ENCODE assay signal across 9 cellular contexts in genomic region chr12:111440152-111440551, GRCh38. TPM values are rescaled to one million over a fixed set of nuclear protein-coding genes. Genes with fewer than 3 reads are reported as not detected.
DNase-seq lines count a peak whose midpoint lies in the region; ATAC-seq and TF ChIP-seq lines count a peak whose summit lies in the region.
"Had no signal": no experiment of that assay in that cellular context is flagged by ENCODE, and none has a peak within 500 bp of the region (broad histone marks: within the 10 kb centered on the region; RNA-seq: fewer than 3 reads in every experiment).

No MANE protein-coding gene starts in this region.

- H2BK20ac ChIP-seq in IMR-90 (ENCODE audit: low read depth, low read length) = no peak overlapping the region

- H4K20me1 ChIP-seq in BLaER1 = peaks cover 100% of the 10 kb centered on the region
- peaks cover 84% of the 10 kb centered on the region for H4K20me1 ChIP-seq in IMR-90 (ENCODE audit: insufficient read depth, low read length)

- peak overlapping the region; percentile 4 for H2BK12ac ChIP-seq in neuronal stem cell (ENCODE audit: low read length)

- no peak for TF ChIP-seq CTCF in IMR-90 (conservative IDR thresholded peaks at IDR 0.05; ENCODE audit: low read depth, low read length)

- H2BK120ac ChIP-seq in IMR-90 (ENCODE audit: low read depth, low read length) (no peak overlapping the region), neuronal stem cell (ENCODE audit: low read depth, low read length) (no peak overlapping the region)

- no TSS peak for BruUV-seq in IMR-90 (replicated peaks; lab: Mats Ljungman, UMichigan)

- H4K8ac ChIP-seq in IMR-90 (ENCODE audit: low read depth in 2 of 2, low read length in 2 of 2) = no peak overlapping the region
- H4K8ac ChIP-seq in neuronal stem cell (ENCODE audit: low read depth, low read length) = no peak overlapping the region

- 93% methylated on average over 4 of the region's 8 CpGs; no CpG with 5 or more reads in 1 of the 2 experiments for WGBS in IMR-90 (ENCODE audit: extremely low coverage in 2 of 2, insufficient read length in 1 of 2), 2 experiments
- no CpG with 5 or more reads among the region's 8 CpGs for WGBS in neuronal stem cell (ENCODE audit: extremely low coverage in 2 of 2, insufficient read length in 2 of 2, insufficient replicate concordance in 1 of 2), 2 donors

- H3K79me1 ChIP-seq in IMR-90 (ENCODE audit: low read depth in 1 of 2, low read length in 2 of 2) (peaks cover 14 to 94% of the 10 kb centered on the region in 2 experiments; a peak in 3 of 4 replicates), neuronal stem cell (ENCODE audit: low read depth, low read length) (peaks cover 7% of the 10 kb centered on the region)

- H3K9me3 Mint-ChIP-seq in central memory CD8-positive, alpha-beta T cell = no peaks in the 10 kb centered on the region

- H4K91ac ChIP-seq in IMR-90 (ENCODE audit: insufficient read depth, low read depth, low read length) (0 out of 2 replicates have a peak overlapping the region, but pooled peaks have one; percentile 2), neuronal stem cell (ENCODE audit: low read depth, low read length, poor library complexity) (no peak overlapping the region)

- no peak overlapping the region for H3K56ac ChIP-seq in IMR-90 (ENCODE audit: extremely low read depth, insufficient read depth, low read length)

- peaks cover 33% of the 10 kb centered on the region for H3K36me3 Mint-ChIP-seq in central memory CD8-positive, alpha-beta T cell (ENCODE audit: insufficient read depth)

- peak overlapping the region; percentile 74 for H2AK9ac ChIP-seq in IMR-90 (replicated peaks; ENCODE audit: low read depth, low read length, poor library complexity)

- H3K4me1 ChIP-seq in BLaER1 = peaks cover 100% of the 10 kb centered on the region
- peaks cover 27% of the 10 kb centered on the region for H3K4me1 ChIP-seq in IMR-90 (ENCODE audit: control insufficient read depth, insufficient read depth, low read length)
- H3K4me1 ChIP-seq in neuronal stem cell (ENCODE audit: control insufficient read depth in 2 of 2, insufficient read depth in 1 of 2, low read depth in 1 of 2, low read length in 2 of 2) = peaks cover 0 to 2% of the 10 kb centered on the region in 2 donors

- H2BK5ac ChIP-seq in IMR-90 (ENCODE audit: low read depth, low read length, poor library complexity, severe bottlenecking) (no peak overlapping the region), neuronal stem cell (ENCODE audit: low read length) (peak overlapping the region; percentile 49)

- dilution Hi-C loops in IMR-90 (cut with HindIII; ENCODE audit: low sequenced_read_pairs, unreplicated experiment) = no loop called here

- H3K27ac ChIP-seq in BLaER1 (peak overlapping the region; percentile 20; the same call in 1 of the 2 replicates), IMR-90 (ENCODE audit: insufficient read depth, low read length) (no peak overlapping the region), neuronal stem cell (replicated peaks; ENCODE audit: low read length) (no peak overlapping the region)

- H3K18ac ChIP-seq in IMR-90 (ENCODE audit: low read depth, low read length) (no peak overlapping the region), neuronal stem cell (ENCODE audit: low read length) (no peak overlapping the region)

- H3K9me1 ChIP-seq in IMR-90 (ENCODE audit: insufficient read depth, low read length) = peaks cover 43% of the 10 kb centered on the region

- H3K14ac ChIP-seq in IMR-90 (replicated peaks; ENCODE audit: low read depth, low read length) = no peak overlapping the region
- H3K14ac ChIP-seq in neuronal stem cell (ENCODE audit: low read length) = peak overlapping the region; percentile 10

- peak overlapping the region; percentile 31; the same call in 1 of the 2 replicates for H2AK5ac ChIP-seq in IMR-90 (ENCODE audit: low read depth, low read length)
- H2AK5ac ChIP-seq in neuronal stem cell (ENCODE audit: low read depth, low read length) = no peak overlapping the region

- CTCF ChIA-PET in IMR-90 (lab: Yijun Ruan, JAX) = no interaction called here

- H2AFZ ChIP-seq in IMR-90 (replicated peaks; ENCODE audit: low read length, poor library complexity) (peak overlapping the region; percentile 53), neuronal stem cell (ENCODE audit: low read length) (no peak overlapping the region)

- POLR2A ChIA-PET in IMR-90 (lab: Charles Lee; ENCODE audit: unreplicated experiment) = no interaction called here

- H3K27ac Mint-ChIP-seq in central memory CD8-positive, alpha-beta T cell (ENCODE audit: low read depth) = peak overlapping the region; percentile 100

- H3K4me2 ChIP-seq in BLaER1 (peak overlapping the region; percentile 90), IMR-90 (ENCODE audit: low read depth, low read length) (no peak overlapping the region), neuronal stem cell (ENCODE audit: insufficient read depth, low read length, poor library complexity, severe bottlenecking) (no peak overlapping the region)

- H3K27me3 ChIP-seq in BLaER1 = no peaks in the 10 kb centered on the region
- H3K27me3 ChIP-seq in IMR-90 (ENCODE audit: control insufficient read depth, insufficient read depth, low read length) = no peaks in the 10 kb centered on the region
- no peaks in the 10 kb centered on the region for H3K27me3 ChIP-seq in neuronal stem cell (ENCODE audit: control insufficient read depth in 3 of 3, insufficient read depth in 3 of 3, low read depth in 1 of 3, low read length in 3 of 3)

- TF ChIP-seq RAD21 in IMR-90 (IDR thresholded peaks at IDR 0.05; ENCODE audit: low read length) = no peak

- H3K23ac ChIP-seq in IMR-90 (ENCODE audit: low read depth, low read length) (0 out of 2 replicates have a peak overlapping the region, but pooled peaks have one; percentile 12), neuronal stem cell (ENCODE audit: low read depth, low read length, poor library complexity) (peak overlapping the region; percentile 68)

- ATAC-seq in IMR-90 (ENCODE audit: low read depth) (no peak), GM19023 (IDR thresholded peaks at IDR 0.05; ENCODE audit: unreplicated experiment) (no peak), GM21367 (IDR thresholded peaks at IDR 0.05; ENCODE audit: unreplicated experiment) (no peak)
- ATAC-seq in central memory CD8-positive, alpha-beta T cell (replicated peaks; ENCODE audit: extremely low read depth, poor library complexity, severe bottlenecking) = no peak

- no peak overlapping the region for H3K9ac ChIP-seq in BLaER1
- no peak overlapping the region for H3K9ac ChIP-seq in IMR-90 (ENCODE audit: low read depth, low read length)
- H3K9ac ChIP-seq in neuronal stem cell (ENCODE audit: low read depth, low read length, poor library complexity) = peak overlapping the region; percentile 66

- intact Hi-C loops in IMR-90 (cut with micrococcal nuclease) = no loop called here

- no peak overlapping the region for H2BK15ac ChIP-seq in IMR-90 (ENCODE audit: low read depth, low read length)
- H2BK15ac ChIP-seq in neuronal stem cell (ENCODE audit: low read length) = no peak overlapping the region

- H3K4me3 Mint-ChIP-seq in central memory CD8-positive, alpha-beta T cell = peak overlapping the region; percentile 49

- H3K4me1 Mint-ChIP-seq in central memory CD8-positive, alpha-beta T cell = peaks cover 77% of the 10 kb centered on the region

- DNase-seq in IMR-90 = no peak
- no peak for DNase-seq in central memory CD8-positive, alpha-beta T cell (ENCODE audit: low spot score in 2 of 2)
- DNase-seq in neuronal stem cell (ENCODE audit: low spot score) = no peak
- DNase-seq in mucosa of gallbladder (ENCODE audit: low spot score) = no peak
- no peak for DNase-seq in NCI-H446 (lab: John Stamatoyannopoulos, UW)
- DNase-seq: MV-4-11 had no signal

- H3K9me3 ChIP-seq in BLaER1 = no peaks in the 10 kb centered on the region
- H3K9me3 ChIP-seq in IMR-90 (ENCODE audit: control insufficient read depth, insufficient read depth, low read length) = no peaks in the 10 kb centered on the region
- H3K9me3 ChIP-seq in neuronal stem cell (replicated peaks in 1 of 2; ENCODE audit: control insufficient read depth in 2 of 2, insufficient read depth in 1 of 2, low read depth in 1 of 2, low read length in 2 of 2) = no peaks in the 10 kb centered on the region

- H3K4ac ChIP-seq in IMR-90 (ENCODE audit: low read depth, low read length) = 0 out of 2 replicates have a peak overlapping the region, but pooled peaks have one; percentile 42
- no peak overlapping the region for H3K4ac ChIP-seq in neuronal stem cell (ENCODE audit: low read length)

- no peak for TF ChIP-seq POLR2A in IMR-90 (IDR thresholded peaks at IDR 0.05; ENCODE audit: low read depth, low read length)

- no peak overlapping the region for H4K5ac ChIP-seq in IMR-90 (ENCODE audit: low read depth, low read length)

- H3K36me3 ChIP-seq in BLaER1 = peaks cover 45% of the 10 kb centered on the region
- peaks cover 27% of the 10 kb centered on the region for H3K36me3 ChIP-seq in IMR-90 (ENCODE audit: control insufficient read depth, insufficient read depth, low read length)
- H3K36me3 ChIP-seq in neuronal stem cell (replicated peaks in 1 of 2; ENCODE audit: control insufficient read depth in 2 of 2, insufficient read depth in 2 of 2, low read length in 2 of 2) = peaks cover 9 to 37% of the 10 kb centered on the region in 2 donors

- in situ Hi-C loops in IMR-90 (cut with MboI; ENCODE audit: low sequenced_read_pairs) = no loop called here

- H3K4me3 ChIP-seq in BLaER1 = no peak overlapping the region
- H3K4me3 ChIP-seq in IMR-90 (ENCODE audit: insufficient read depth, low read depth, low read length) = no peak overlapping the region
- no peak overlapping the region for H3K4me3 ChIP-seq in neuronal stem cell (ENCODE audit: low read length in 2 of 2)

- no peaks in the 10 kb centered on the region for H3K27me3 Mint-ChIP-seq in central memory CD8-positive, alpha-beta T cell

TF ChIP-seq in IMR-90, 13 proteins besides CTCF, POLR2A, EP300 and RAD21 (continues in another document):
- no peak for TF ChIP-seq MAFK (IDR thresholded peaks at IDR 0.05; ENCODE audit: low read depth, low read length)
- no peak for TF ChIP-seq MXI1 (IDR thresholded peaks at IDR 0.05; ENCODE audit: borderline replicate concordance, low read depth, low read length)
- no peak for TF ChIP-seq MAZ (IDR thresholded peaks at IDR 0.05; ENCODE audit: borderline replicate concordance, low read depth, low read length)
- no peak for TF ChIP-seq FOS (IDR thresholded peaks at IDR 0.05; ENCODE audit: low read depth, low read length)
- TF ChIP-seq RFX5 (IDR thresholded peaks at IDR 0.05; ENCODE audit: low read depth, low read length) = no peak
- TF ChIP-seq SMC3 (IDR thresholded peaks at IDR 0.05; ENCODE audit: low read depth, low read length) = no peak
- TF ChIP-seq NFE2L2 (IDR thresholded peaks at IDR 0.05; ENCODE audit: low read depth, low read length) = no peak

RNA-seq across cellular contexts. Expression of gene SH2B3, which starts 34.4 kb away (rescaled TPM):
- 9.2 and 9.3 TPM in 2 replicates for total RNA-seq in IMR-90 (2012; rRNA removed)
- 20.2 and 20.9 TPM in 2 replicates for polyA plus RNA-seq in IMR-90 (2012; rRNA removed)
- 10.1 and 19.4 TPM in 2 replicates for polyA plus RNA-seq in IMR-90 (2012; cell fraction: cytosol; rRNA removed)
- 21.8 and 24.3 TPM in 2 replicates for polyA plus RNA-seq in IMR-90 (2012; cell fraction: nucleus; rRNA removed; ENCODE audit: low replicate concordance)
- polyA plus RNA-seq in neuronal stem cell (2013, experiment 1 of 2) = 6.5 TPM
- 6.3 TPM for polyA plus RNA-seq in neuronal stem cell (2013, experiment 2 of 2)
- total RNA-seq in mucosa of gallbladder = 21.8 TPM
